In genomic region chr3:50324351-50325144, GRCh38 we compare ENCODE assay signal across 8 cellular contexts. TPM values are rescaled to one million over a fixed set of nuclear protein-coding genes. Genes with fewer than 3 reads are reported as not detected.
DNase-seq lines count a peak whose midpoint lies in the region; ATAC-seq and TF ChIP-seq lines count a peak whose summit lies in the region.

No MANE protein-coding gene starts in this region.

- peak; percentile 83 for TF ChIP-seq CTCF in AG04450 (IDR thresholded peaks at IDR 0.05; ENCODE audit: low read depth, low read length)
- peak; percentile 90 for TF ChIP-seq CTCF in epithelial cell of proximal tubule (conservative IDR thresholded peaks at IDR 0.05; ENCODE audit: low read depth, low read length)
- peak; percentile 79 for TF ChIP-seq CTCF in thoracic aorta (IDR thresholded peaks at IDR 0.05)

- H3K4me3 ChIP-seq in AG04450 (ENCODE audit: low read depth, low read length): no peak overlapping the region
- no peak overlapping the region for H3K4me3 ChIP-seq in GM23248
- no peak overlapping the region for H3K4me3 ChIP-seq in NT2/D1 (ENCODE audit: insufficient read length, low read depth)
- no peak overlapping the region for H3K4me3 ChIP-seq in epithelial cell of proximal tubule (ENCODE audit: low read depth, low read length)
- no peak overlapping the region for H3K4me3 ChIP-seq in thoracic aorta

- peaks cover 13% of the 10 kb centered on the region for H3F3A ChIP-seq in GM23248 (ENCODE audit: insufficient read depth)

- H3K36me3 ChIP-seq in GM23248 (ENCODE audit: low read depth): peaks cover 5% of the 10 kb centered on the region
- H3K36me3 ChIP-seq in NT2/D1 (ENCODE audit: insufficient read depth, insufficient read length, low read length): peaks cover 57% of the 10 kb centered on the region
- peaks cover 9% of the 10 kb centered on the region for H3K36me3 ChIP-seq in thoracic aorta

- 50% methylated on average over 4 of the region's 4 CpGs for WGBS in GM23248 (ENCODE audit: low coverage in 1 of 2, low lambda C conversion rate in 2 of 2, missing lambda C conversion rate in 2 of 2), 2 experiments

- POLR2A ChIA-PET in AG04450 (lab: Yijun Ruan, JAX): interaction anchor here (0.6 to 1.0 kb wide), 4 partner anchors 9 to 89 kb away, joined by 3 to 4 read pairs (median 3); no protein-coding TSS in a partner anchor
- POLR2A ChIA-PET in naive thymus-derived CD8-positive, alpha-beta T cell (lab: Charles Lee): interaction anchor here (1.0 to 5.7 kb wide), 6 partner anchors 10 to 130 kb away, joined by 3 to 53 read pairs (median 4); partner anchors contain the start of genes HYAL3, IFRD2, NAA80 and RASSF1

- H3K4me1 Mint-ChIP-seq in naive thymus-derived CD8-positive, alpha-beta T cell: peaks cover 10 to 55% (median 44%) of the 10 kb centered on the region in 4 donors

- H3K9ac ChIP-seq in GM23248: no peak overlapping the region
- no peak overlapping the region for H3K9ac ChIP-seq in NT2/D1 (ENCODE audit: insufficient read length, low read depth)

- no peaks in the 10 kb centered on the region for H3K27me3 Mint-ChIP-seq in naive thymus-derived CD8-positive, alpha-beta T cell

- H3K4me2 ChIP-seq in GM23248 (ENCODE audit: unreplicated experiment): no peak overlapping the region

- no peaks in the 10 kb centered on the region for H3K9me2 ChIP-seq in GM23248 (ENCODE audit: insufficient read depth)

- in situ Hi-C loops in GM23248 (cut with MboI): no loop called here

- no peaks in the 10 kb centered on the region for H4K20me1 ChIP-seq in GM23248 (ENCODE audit: insufficient read depth)

- peak overlapping the region in 4 of 10 donors; percentile 12 to 65 (median 24) for H3K4me3 Mint-ChIP-seq in naive thymus-derived CD8-positive, alpha-beta T cell

- CTCF ChIA-PET in AG04450 (lab: Charles Lee): interaction anchor here (0.6 to 1.9 kb wide), 14 partner anchors 9 to 625 kb away, joined by 3 to 15 read pairs (median 8); partner anchors contain the start of genes HYAL3, NAA80 and RASSF1

- ATAC-seq in naive thymus-derived CD8-positive, alpha-beta T cell: peak; percentile 20 to 24
- ATAC-seq in thoracic aorta (ENCODE audit: insufficient number of reproducible peaks, low FRiP score, low read depth): no peak

- no peaks in the 10 kb centered on the region; the same call in 1 of the 2 replicates for H3K9me3 ChIP-seq in AG04450 (ENCODE audit: control insufficient read depth, insufficient read depth, low read length)
- no peaks in the 10 kb centered on the region for H3K9me3 ChIP-seq in GM23248 (ENCODE audit: low read depth)
- H3K9me3 ChIP-seq in NT2/D1 (ENCODE audit: insufficient read depth, low read length): no peaks in the 10 kb centered on the region
- no peaks in the 10 kb centered on the region for H3K9me3 ChIP-seq in thoracic aorta

- H3K27ac Mint-ChIP-seq in naive thymus-derived CD8-positive, alpha-beta T cell: peak overlapping the region in 8 of 10 donors; percentile 31 to 85 (median 80)

- H2AFZ ChIP-seq in GM23248: no peak overlapping the region

- H3K36me3 Mint-ChIP-seq in naive thymus-derived CD8-positive, alpha-beta T cell: peaks cover 0 to 8% (median 0%) of the 10 kb centered on the region in 3 donors

- H3K9me3 Mint-ChIP-seq in naive thymus-derived CD8-positive, alpha-beta T cell: no peaks in the 10 kb centered on the region

- peaks cover 26% of the 10 kb centered on the region for H3K4me1 ChIP-seq in GM23248 (ENCODE audit: insufficient read depth)
- peaks cover 32% of the 10 kb centered on the region for H3K4me1 ChIP-seq in NT2/D1 (ENCODE audit: insufficient read depth, insufficient read length)
- peaks cover 28 to 42% of the 10 kb centered on the region in 2 donors for H3K4me1 ChIP-seq in thoracic aorta (ENCODE audit: control insufficient read depth in 1 of 2, low read depth in 2 of 2)

- no peaks in the 10 kb centered on the region for H3K27me3 ChIP-seq in AG04450 (ENCODE audit: control insufficient read depth, insufficient read depth, low read length)
- no peaks in the 10 kb centered on the region for H3K27me3 ChIP-seq in GM23248 (replicated peaks; ENCODE audit: insufficient read depth)
- no peaks in the 10 kb centered on the region for H3K27me3 ChIP-seq in NT2/D1 (ENCODE audit: insufficient read depth, insufficient read length)
- H3K27me3 ChIP-seq in thoracic aorta (replicated peaks; ENCODE audit: insufficient read depth): no peaks in the 10 kb centered on the region

- peak; percentile 42 for DNase-seq in AG04450 (ENCODE audit: low read depth, low spot score)
- peak; percentile 75 for DNase-seq in GM23248
- DNase-seq in NT2/D1 (ENCODE audit: low read depth, low spot score): peak; percentile 75
- DNase-seq in activated T-cell treated with anti-CD3 and anti-CD28 coated beads for 48 hours (ENCODE audit: low read depth): peak; percentile 64
- no peak for DNase-seq in epithelial cell of proximal tubule (ENCODE audit: low read depth)
- peak in 8 of 10 donors; percentile 39 to 76 (median 51) for DNase-seq in naive thymus-derived CD8-positive, alpha-beta T cell
- no peak for DNase-seq in thoracic aorta (ENCODE audit: low spot score)
- DNase-seq in SKM-1 (lab: John Stamatoyannopoulos, UW; ENCODE audit: unreplicated experiment): no peak

- H3K79me2 ChIP-seq in GM23248 (ENCODE audit: insufficient read depth): peaks cover 30% of the 10 kb centered on the region

- H3K27ac ChIP-seq in AG04450 (ENCODE audit: low read depth, low read length): no peak overlapping the region
- no peak overlapping the region for H3K27ac ChIP-seq in GM23248
- peak overlapping the region in 1 of 2 donors; percentile 8 for H3K27ac ChIP-seq in thoracic aorta

RNA-seq across cellular contexts. Expression of gene HYAL2, which starts 2.0 kb away (rescaled TPM):
- 46.6 and 59.7 TPM in 2 replicates for polyA plus RNA-seq in AG04450 (2011; rRNA removed)
- polyA minus RNA-seq in AG04450 (2011; rRNA and poly(A)+ RNA removed): 29.2 and 44.3 TPM in 2 replicates
- total RNA-seq in GM23248 (2014; rRNA removed; shearing (Covaris generic)): 47.8 and 48.0 TPM in 2 replicates
- polyA plus RNA-seq in GM23248 (2016; fragmentation: Nextera tagmentation; extraction: Ambion mirVana): 33.6 and 35.8 TPM in 2 replicates
- 123 and 145 TPM in 2 replicates for total RNA-seq in epithelial cell of proximal tubule
- total RNA-seq in naive thymus-derived CD8-positive, alpha-beta T cell: 1 to 10 TPM; 2.0 to 2.5 TPM
- 1 to 10 TPM; 1.8 to 6.1 (median 3.4) TPM for polyA plus RNA-seq in naive thymus-derived CD8-positive, alpha-beta T cell
- 10 to 100 TPM; 86.5 to 87.5 TPM for total RNA-seq in thoracic aorta

RNA-seq across cellular contexts. Expression of gene TUSC2, which starts 3.5 kb away (rescaled TPM):
- 25.3 and 28.1 TPM in 2 replicates for polyA plus RNA-seq in AG04450 (2011; rRNA removed)
- polyA minus RNA-seq in AG04450 (2011; rRNA and poly(A)+ RNA removed): 12.1 and 16.6 TPM in 2 replicates
- total RNA-seq in GM23248 (2014; rRNA removed; shearing (Covaris generic)): 14.3 and 32.5 TPM in 2 replicates
- 45.7 and 46.5 TPM in 2 replicates for polyA plus RNA-seq in GM23248 (2016; fragmentation: Nextera tagmentation; extraction: Ambion mirVana)
- 39.8 and 46.6 TPM in 2 replicates for total RNA-seq in epithelial cell of proximal tubule
- 10 to 100 TPM; 21.8 to 22.7 TPM for total RNA-seq in naive thymus-derived CD8-positive, alpha-beta T cell
- 10 to 100 TPM; 48.4 to 54.3 (median 53.7) TPM for polyA plus RNA-seq in naive thymus-derived CD8-positive, alpha-beta T cell
- 10 to 100 TPM; 12.6 to 19.4 TPM for total RNA-seq in thoracic aorta

RNA-seq across cellular contexts. Expression of gene RASSF1, which starts 16.1 kb away (rescaled TPM):
- polyA plus RNA-seq in AG04450 (2011; rRNA removed) (25.1 and 26.5 TPM in 2 replicates), GM23248 (2016; fragmentation: Nextera tagmentation; extraction: Ambion mirVana) (56.4 and 59.0 TPM in 2 replicates)
- 10.8 and 13.7 TPM in 2 replicates for polyA minus RNA-seq in AG04450 (2011; rRNA and poly(A)+ RNA removed)
- total RNA-seq in GM23248 (2014; rRNA removed; shearing (Covaris generic)): 57.5 and 68.7 TPM in 2 replicates
- total RNA-seq in epithelial cell of proximal tubule (27.0 and 31.5 TPM in 2 replicates), thoracic aorta (10 to 100 TPM; 45.2 to 72.2 TPM)
- 10 to 100 TPM; 67.3 to 70.8 TPM for total RNA-seq in naive thymus-derived CD8-positive, alpha-beta T cell
- 10 to 100 TPM; 50.8 to 87.6 (median 68.1) TPM for polyA plus RNA-seq in naive thymus-derived CD8-positive, alpha-beta T cell

RNA-seq across cellular contexts. Expression of gene ZMYND10, which starts 21.0 kb away (rescaled TPM):
- 0.87 and 1.1 TPM in 2 replicates for polyA plus RNA-seq in AG04450 (2011; rRNA removed)
- 1.7 and 2.0 TPM in 2 replicates for polyA minus RNA-seq in AG04450 (2011; rRNA and poly(A)+ RNA removed)
- 1.5 TPM in 1 of 2 replicates, not detected in the other for total RNA-seq in GM23248 (2014; rRNA removed; shearing (Covaris generic))
- 0.61 and 0.90 TPM in 2 replicates for polyA plus RNA-seq in GM23248 (2016; fragmentation: Nextera tagmentation; extraction: Ambion mirVana)
- total RNA-seq in epithelial cell of proximal tubule: 0.92 and 3.1 TPM in 2 replicates
- 1 to 10 TPM; 3.6 to 4.0 TPM for total RNA-seq in naive thymus-derived CD8-positive, alpha-beta T cell
- not detected for polyA plus RNA-seq in naive thymus-derived CD8-positive, alpha-beta T cell
- not detected for total RNA-seq in thoracic aorta

RNA-seq across cellular contexts. Expression of gene HYAL1, which starts 21.2 kb away (rescaled TPM):
- polyA plus RNA-seq in AG04450 (2011; rRNA removed) (0.25 and 0.32 TPM in 2 replicates), GM23248 (2016; fragmentation: Nextera tagmentation; extraction: Ambion mirVana) (0.09 and 0.20 TPM in 2 replicates)
- polyA minus RNA-seq in AG04450 (2011; rRNA and poly(A)+ RNA removed): 0.43 and 0.60 TPM in 2 replicates
- total RNA-seq in GM23248 (2014; rRNA removed; shearing (Covaris generic)): 0.51 TPM in 1 of 2 replicates, not detected in the other
- total RNA-seq in epithelial cell of proximal tubule (1.3 and 2.2 TPM in 2 replicates), thoracic aorta (1 to 10 TPM; 5.8 to 6.1 TPM)
- total RNA-seq in naive thymus-derived CD8-positive, alpha-beta T cell: under 1 TPM; 0.16 to 0.39 TPM
- polyA plus RNA-seq in naive thymus-derived CD8-positive, alpha-beta T cell: under 1 TPM in 2 of 3 donors, not detected in 1; 0.54 to 0.75 TPM

Comparison
In these comparisons a context has a peak if more than half of its experiments do, and no peak if none do; other contexts are left out.
1. DNase-seq: peak in AG04450 (single experiment), GM23248 (single experiment), NT2/D1 (single experiment), activated T-cell treated with anti-CD3 and anti-CD28 coated beads for 48 hours (single experiment) and naive thymus-derived CD8-positive, alpha-beta T cell (8 of 10); none in epithelial cell of proximal tubule (single experiment), thoracic aorta (single experiment) and SKM-1 (single experiment).
2. RNA of gene HYAL2, which starts 2.0 kb away (total RNA-seq): 123 to 145 TPM in epithelial cell of proximal tubule, 86.5 to 87.5 TPM in thoracic aorta and 47.8 to 48.0 TPM in GM23248; 2.0 to 2.5 TPM in naive thymus-derived CD8-positive, alpha-beta T cell; every median in the first group is over 10 times any median in the second.
3. Peak in every context shown above with its lines, with median percentiles within 50 percentile points of each other: CTCF ChIP-seq.